ENCODE assay signal across 15 cellular contexts in the genomic region with DNA sequence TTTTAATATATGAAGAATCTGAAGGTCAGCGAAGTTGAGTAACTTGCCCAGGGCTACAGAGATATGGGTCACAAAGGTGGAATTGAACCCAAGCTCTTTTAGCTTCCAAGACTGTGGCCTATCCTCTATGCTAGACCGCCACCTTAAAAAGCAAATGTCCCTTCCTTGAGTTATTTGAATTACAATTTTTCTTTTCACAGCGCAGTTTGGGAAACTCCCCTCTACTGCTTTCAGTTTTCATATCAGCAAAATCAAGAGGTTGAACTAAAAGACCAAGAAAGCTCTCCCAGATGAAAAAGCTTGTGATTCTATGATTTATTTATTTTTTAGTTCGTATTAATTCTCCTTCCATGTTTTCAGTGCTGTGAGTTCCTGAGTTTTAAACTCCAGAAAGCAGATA.
DNase-seq lines count a peak whose midpoint lies in the region; ATAC-seq, FAIRE-seq and TF ChIP-seq lines count a peak whose summit lies in the region.
"Had no signal": no experiment of that assay in that cellular context is flagged by ENCODE, and none has a peak within 500 bp of the region (broad histone marks: within the 10 kb centered on the region; RNA-seq: fewer than 3 reads in every experiment).

No MANE protein-coding gene starts in this region.

- H3K27me3 Mint-ChIP-seq in stimulated activated naive CD8-positive, alpha-beta T cell treated with anti-CD3 and anti-CD28 coated beads, Interleukin-15, amount 100 ng/mL, for 72 hours, result no peaks in the 10 kb centered on the region

- H3K27ac Mint-ChIP-seq in stimulated activated naive CD8-positive, alpha-beta T cell treated with anti-CD3 and anti-CD28 coated beads, Interleukin-15, amount 100 ng/mL, for 72 hours, result no peak overlapping the region

- H3K27ac ChIP-seq in caudate nucleus (ENCODE audit: low read depth, low read length), result no peak overlapping the region

- FAIRE-seq in GM12891 (lab: Jason Lieb, UNC), result no peak

- H3K4me3 ChIP-seq in GM12865 (ENCODE audit: low read depth, low read length), result no peak overlapping the region; the same call in 1 of the 2 replicates

- peak; percentile 53 for DNase-seq in GM12865 (ENCODE audit: low read depth)
- DNase-seq in caudate nucleus (lab: John Stamatoyannopoulos, UW), result no peak
- no peak for DNase-seq in mucosa of gallbladder (ENCODE audit: low spot score)
- DNase-seq in GM12891 (ENCODE audit: insufficient read length, low spot score), result no peak
- DNase-seq in stimulated activated naive CD8-positive, alpha-beta T cell treated with anti-CD3 and anti-CD28 coated beads, Interleukin-15, amount 100 ng/mL, for 72 hours, result no peak
- DNase-seq: anterior cingulate cortex; effector CD4-positive, alpha-beta T cell; left cardiac atrium; NCI-H146; OCI-M1; T-helper 9 cell had no signal

- TF ChIP-seq CTCF in GM12865 (IDR thresholded peaks at IDR 0.05; ENCODE audit: insufficient read depth, low read depth, low read length, missing control alignments), result no peak

- no peak overlapping the region for H3K4me3 Mint-ChIP-seq in stimulated activated naive CD8-positive, alpha-beta T cell treated with anti-CD3 and anti-CD28 coated beads, Interleukin-15, amount 100 ng/mL, for 72 hours
- H3K4me3 Mint-ChIP-seq: neural crest cell had no signal

- TF ChIP-seq POLR2A in GM12891 (IDR thresholded peaks at IDR 0.05; ENCODE audit: low read depth, low read length), result no peak

- ATAC-seq in GM19395 (IDR thresholded peaks at IDR 0.05; ENCODE audit: unreplicated experiment) (peak; percentile 89), HG02763 (IDR thresholded peaks at IDR 0.05; ENCODE audit: unreplicated experiment) (peak; percentile 84), HG03460 (IDR thresholded peaks at IDR 0.05; ENCODE audit: unreplicated experiment) (peak; percentile 83)
- ATAC-seq in stimulated activated naive CD8-positive, alpha-beta T cell treated with anti-CD3 and anti-CD28 coated beads, Interleukin-15, amount 100 ng/mL, for 72 hours, result no peak
- ATAC-seq: left cardiac atrium had no signal

- H3K9me3 Mint-ChIP-seq in stimulated activated naive CD8-positive, alpha-beta T cell treated with anti-CD3 and anti-CD28 coated beads, Interleukin-15, amount 100 ng/mL, for 72 hours, result no peaks in the 10 kb centered on the region

- H3K4me1 Mint-ChIP-seq in stimulated activated naive CD8-positive, alpha-beta T cell treated with anti-CD3 and anti-CD28 coated beads, Interleukin-15, amount 100 ng/mL, for 72 hours, result no peaks in the 10 kb centered on the region
- H3K4me1 Mint-ChIP-seq: neural crest cell had no signal

TF ChIP-seq in GM12891, 5 proteins besides CTCF, POLR2A, EP300 and RAD21:
- TF ChIP-seq POU2F2 (IDR thresholded peaks at IDR 0.05; ENCODE audit: low read depth, low read length) (no peak), TAF1 (IDR thresholded peaks at IDR 0.05; ENCODE audit: low read depth, low read length) (no peak), POLR2AphosphoS5 (IDR thresholded peaks at IDR 0.05; ENCODE audit: low read depth, low read length) (no peak), SPI1 (IDR thresholded peaks at IDR 0.05; ENCODE audit: low read depth, low read length) (no peak), PAX5 (IDR thresholded peaks at IDR 0.05; ENCODE audit: insufficient read depth, low read length, severe bottlenecking) (no peak)
